ENCODE assay signal across 16 cellular contexts in the genomic region with DNA sequence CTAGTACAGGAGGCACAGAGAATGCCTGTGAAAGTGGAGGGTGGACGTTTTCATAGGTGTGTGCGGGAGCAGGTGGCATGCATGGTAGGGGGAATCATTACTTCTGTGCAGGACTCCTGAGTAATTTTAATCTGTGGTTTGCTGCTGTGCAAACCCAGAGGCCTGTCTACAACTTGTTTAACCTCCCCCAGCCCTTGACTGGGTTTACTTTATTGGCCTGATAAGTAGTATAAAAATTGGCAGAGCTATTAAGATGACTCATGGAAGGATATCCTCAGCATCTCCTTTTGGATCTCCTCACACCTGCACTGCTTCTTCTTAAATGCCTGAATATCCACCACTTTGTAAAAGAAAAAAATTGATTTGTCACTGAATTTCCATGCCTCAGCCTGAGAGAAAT.
"Had no signal": no experiment of that assay in that cellular context is flagged by ENCODE, and none has a peak within 500 bp of the region (broad histone marks: within the 10 kb centered on the region; RNA-seq: fewer than 3 reads in every experiment).

No MANE protein-coding gene starts in this region.

- H2AFZ ChIP-seq: neural progenitor cell had no signal

- H3K36me3 ChIP-seq: gastroesophageal sphincter, heart right ventricle, neural progenitor cell, spleen, uterus had no signal

- H3K4me2 ChIP-seq: neural progenitor cell had no signal

- H3K27ac ChIP-seq: epithelial cell of prostate, gastroesophageal sphincter, heart right ventricle, neural progenitor cell, psoas muscle, spleen, uterus had no signal

- H3K4me1 ChIP-seq: psoas muscle had no signal

- H3K9me3 ChIP-seq: gastroesophageal sphincter, heart right ventricle, psoas muscle, spleen, uterus had no signal

- H3K4me3 ChIP-seq: gastroesophageal sphincter, heart right ventricle, neural progenitor cell, psoas muscle, spleen, uterus had no signal

- H3K27me3 ChIP-seq: gastroesophageal sphincter, heart right ventricle, neural progenitor cell, uterus had no signal

- H3K9ac ChIP-seq: neural progenitor cell had no signal

- ATAC-seq: activated CD4-positive, CD25-positive, alpha-beta regulatory T cell treated with anti-CD3 and anti-CD28 coated beads, Interleukin-2, amount 50 U/mL, for 24 hours; gastroesophageal sphincter; psoas muscle; sciatic nerve had no signal

- DNase-seq: activated CD4-positive, alpha-beta T cell treated with anti-CD3 and anti-CD28 coated beads, Interleukin-2, amount 50 U/mL, for 1 hour; activated naive CD4-positive, alpha-beta T cell; activated naive CD8-positive, alpha-beta T cell treated with anti-CD3 and anti-CD28 coated beads, Interleukin-2, amount 10 ng/mL, durations not matched to agents 7 days and 5 days; activated T-cell treated with anti-CD3 and anti-CD28 coated beads for 4 hours; dermis blood vessel endothelial cell; heart right ventricle; mammary epithelial cell; naive B cell; psoas muscle; spleen; uterus had no signal
